ENCODE assay signal across 18 cellular contexts in genomic region chrX:344371-344901, GRCh38.
"Had no signal": no experiment of that assay in that cellular context is flagged by ENCODE, and none has a peak within 500 bp of the region (broad histone marks: within the 10 kb centered on the region; RNA-seq: fewer than 3 reads in every experiment).

No MANE protein-coding gene starts in this region.

- H3K4me3 ChIP-seq: neural progenitor cell, pancreas, transverse colon had no signal

- H3K9ac ChIP-seq: neural progenitor cell had no signal

- ATAC-seq: activated CD4-positive, alpha-beta T cell treated with anti-CD3 and anti-CD28 coated beads for 36 hours; activated CD8-positive, alpha-beta T cell treated with anti-CD3 and anti-CD28 coated beads for 36 hours; effector memory CD8-positive, alpha-beta T cell; left colon; pancreas had no signal

- H3K4me1 ChIP-seq: neural progenitor cell, pancreas, transverse colon had no signal

- H3K27ac ChIP-seq: neural progenitor cell, pancreas, transverse colon, VCaP had no signal

- DNase-seq: activated CD4-positive, alpha-beta T cell treated with anti-CD3 and anti-CD28 coated beads for 36 hours; activated CD8-positive, alpha-beta memory T cell treated with anti-CD3 and anti-CD28 coated beads, Interleukin-2, amount 50 U/mL, for 48 hours; activated CD8-positive, alpha-beta T cell treated with anti-CD3 and anti-CD28 coated beads for 36 hours; activated gamma-delta T cell treated with Interleukin-2 at 50 U/mL for 16 hours; amniotic stem cell; effector memory CD8-positive, alpha-beta T cell; foreskin melanocyte; head of caudate nucleus; SHP77 treated with DMSO at 0.1 percent for 48 hours; stimulated activated CD4-positive, alpha-beta T cell treated with anti-CD3 and anti-CD28 coated beads, Interleukin-4, amount 100 ng/mL, for 4 hours; stimulated activated CD8-positive, alpha-beta memory T cell treated with anti-CD3 and anti-CD28 coated beads, Interleukin-4, amount 100 ng/mL, for 48 hours; stimulated activated naive CD4-positive, alpha-beta T cell treated with Interleukin-2 at 50 U/mL for 16 hours; substantia nigra; transverse colon had no signal

- H3K9me3 ChIP-seq: pancreas, transverse colon had no signal

- H3K36me3 ChIP-seq: neural progenitor cell, pancreas, transverse colon had no signal

- H3K27me3 ChIP-seq: neural progenitor cell, pancreas, transverse colon had no signal

- H3K4me2 ChIP-seq: neural progenitor cell had no signal
